ENCODE assay signal across 11 cellular contexts in the genomic region with DNA sequence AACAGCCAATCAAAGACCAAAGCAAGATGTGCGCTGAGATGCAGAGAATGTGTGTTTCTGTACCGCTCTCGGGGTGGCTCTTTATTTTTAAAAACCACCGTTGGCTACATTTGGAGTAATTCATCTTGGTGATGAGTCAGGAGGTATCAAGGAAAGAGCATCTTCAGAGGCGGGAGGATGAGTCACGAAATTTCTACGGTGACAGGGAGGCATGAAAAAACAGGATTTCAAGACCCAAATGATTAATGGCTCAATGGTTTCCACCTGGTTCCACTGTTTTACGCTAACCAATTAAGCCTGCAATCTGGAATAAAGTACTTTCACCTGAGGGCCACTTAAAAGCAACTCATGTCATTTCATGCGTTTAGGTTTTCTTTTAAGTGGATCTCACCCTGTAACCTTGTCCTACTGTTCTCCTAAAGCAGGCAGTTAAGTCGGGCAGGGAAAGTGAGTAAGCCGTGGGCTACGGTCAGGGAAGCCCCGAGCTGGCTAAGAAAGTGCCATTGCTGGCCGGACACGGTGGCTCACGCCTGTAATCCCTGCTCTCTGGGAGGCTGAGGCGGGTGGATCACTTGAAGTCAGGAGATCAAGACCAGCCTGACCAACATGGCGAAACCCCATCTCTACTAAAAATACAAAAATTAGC.
DNase-seq lines count a peak whose midpoint lies in the region; ATAC-seq and TF ChIP-seq lines count a peak whose summit lies in the region.
"Had no signal": no experiment of that assay in that cellular context is flagged by ENCODE, and none has a peak within 500 bp of the region (broad histone marks: within the 10 kb centered on the region; RNA-seq: fewer than 3 reads in every experiment).

No MANE protein-coding gene starts in this region.

- DNase-seq in A172 (ENCODE audit: low spot score) (peak; percentile 89), H9 (no peak), NCI-H345 (lab: John Stamatoyannopoulos, UW) (peak; percentile 68), DMS114 treated with DMSO at 0.1 percent for 48 hours (lab: John Stamatoyannopoulos, UW; ENCODE audit: unreplicated experiment) (no peak)
- DNase-seq in activated T-cell treated with anti-CD3 and anti-CD28 coated beads, Interleukin-2, amount 50 U/mL, for 48 hours: no peak
- DNase-seq: CD4-positive, CD25-positive, alpha-beta regulatory T cell; retina; Right ventricle myocardium superior had no signal

- H3K36me3 Mint-ChIP-seq in H9 (ENCODE audit: insufficient read depth in 1 of 3, low read depth in 3 of 3): peaks cover 0 to 22% (median 14%) of the 10 kb centered on the region in 3 experiments; a peak in 5 of 7 replicates
- H3K36me3 Mint-ChIP-seq: CD4-positive, CD25-positive, alpha-beta regulatory T cell had no signal

- H4K91ac ChIP-seq in H9 (ENCODE audit: insufficient read length, low read depth, low read length): no peak overlapping the region

- no peak for ATAC-seq in GM18519 (IDR thresholded peaks at IDR 0.05; ENCODE audit: low FRiP score, unreplicated experiment)
- ATAC-seq in HG03520 (IDR thresholded peaks at IDR 0.05; ENCODE audit: unreplicated experiment): no peak

- H3K4ac ChIP-seq in H9 (ENCODE audit: low read depth, low read length): no peak overlapping the region

- H3K4me3 ChIP-seq in esophagus (ENCODE audit: low read depth in 1 of 2, low read length in 2 of 2): no peak overlapping the region

- H3K18ac ChIP-seq in H9 (ENCODE audit: insufficient read length, low read depth, low read length): no peak overlapping the region

- no peak overlapping the region for H2AK5ac ChIP-seq in H9 (ENCODE audit: insufficient read length, low read length)

- no peak overlapping the region for H3K4me2 ChIP-seq in H9 (ENCODE audit: insufficient read depth, insufficient read length, low read length)

- no peak overlapping the region for H2BK20ac ChIP-seq in H9 (ENCODE audit: low read depth, low read length, poor library complexity, severe bottlenecking)

- H3K79me2 ChIP-seq in H9 (ENCODE audit: insufficient read depth, low read length): no peaks in the 10 kb centered on the region

- no peak overlapping the region for H3K9ac ChIP-seq in H9 (ENCODE audit: extremely low read depth, insufficient read length, low read length)

- no peaks in the 10 kb centered on the region; a peak in 1 of 5 replicates for H3K9me3 Mint-ChIP-seq in H9

- H3K36me3 ChIP-seq in esophagus (ENCODE audit: control insufficient read depth in 2 of 2, insufficient read depth in 2 of 2, low read length in 1 of 2): peaks cover 0 to 13% of the 10 kb centered on the region in 2 donors

- H3K23me2 ChIP-seq in H9 (ENCODE audit: insufficient read length, low read depth, low read length, poor library complexity, severe bottlenecking): no peaks in the 10 kb centered on the region

- no peak overlapping the region for H2AFZ ChIP-seq in H9 (ENCODE audit: low read length)

- H3K27ac ChIP-seq in H9 (ENCODE audit: insufficient read length, low read depth, low read length) (no peak overlapping the region), esophagus (ENCODE audit: low read depth in 2 of 2, low read length in 1 of 2) (peak overlapping the region; percentile 38 to 65)

- no peaks in the 10 kb centered on the region for H4K20me1 ChIP-seq in H9 (ENCODE audit: control insufficient read depth, insufficient read depth, insufficient read length)

- no peak overlapping the region for H2BK5ac ChIP-seq in H9 (ENCODE audit: insufficient read length, low read length)

- H3K4me1 ChIP-seq in H9 (ENCODE audit: insufficient read depth, low read length): no peaks in the 10 kb centered on the region
- peaks cover 0 to 13% of the 10 kb centered on the region in 2 donors for H3K4me1 ChIP-seq in esophagus (ENCODE audit: control insufficient read depth in 2 of 2, insufficient read depth in 2 of 2, low read length in 1 of 2)

- no peak for TF ChIP-seq CTCF in H9 (conservative IDR thresholded peaks at IDR 0.05)

- no peak overlapping the region for H3K4me3 Mint-ChIP-seq in H9
- H3K4me3 Mint-ChIP-seq: CD4-positive, CD25-positive, alpha-beta regulatory T cell had no signal

- no peak overlapping the region for H2BK12ac ChIP-seq in H9 (ENCODE audit: insufficient read length, low read depth, low read length)

- H4K5ac ChIP-seq in H9 (ENCODE audit: insufficient read length, low read depth, low read length): no peak overlapping the region

- H3T11ph ChIP-seq in H9 (ENCODE audit: low read length): no peak overlapping the region

- H3K79me1 ChIP-seq in H9 (ENCODE audit: insufficient read depth, low read depth, low read length, poor library complexity, severe bottlenecking): no peaks in the 10 kb centered on the region

- no peak overlapping the region for H3K14ac ChIP-seq in H9 (ENCODE audit: insufficient read depth, low read length)

- no peak overlapping the region for H2BK120ac ChIP-seq in H9 (ENCODE audit: low read depth, low read length, poor library complexity, severe bottlenecking)

- no peak overlapping the region for H3K56ac ChIP-seq in H9 (ENCODE audit: insufficient read length, low read depth, low read length)

- no peak overlapping the region for H3K23ac ChIP-seq in H9 (ENCODE audit: insufficient read length, low read depth, low read length)

- peaks cover 4 to 11% of the 10 kb centered on the region in 2 experiments; a peak in 2 of 4 replicates for H3K4me1 Mint-ChIP-seq in H9
- H3K4me1 Mint-ChIP-seq: CD4-positive, CD25-positive, alpha-beta regulatory T cell had no signal

- no peaks in the 10 kb centered on the region for H3K27me3 Mint-ChIP-seq in H9 (ENCODE audit: low read depth)

- no peaks in the 10 kb centered on the region for H3K27me3 ChIP-seq in H9 (ENCODE audit: insufficient read depth, low read length)
- H3K27me3 ChIP-seq in esophagus (ENCODE audit: control insufficient read depth in 1 of 2, insufficient read depth in 2 of 2, low read length in 2 of 2): no peaks in the 10 kb centered on the region

- no peaks in the 10 kb centered on the region for H3K9me3 ChIP-seq in H9 (ENCODE audit: control insufficient read depth, low read depth, low read length)
- H3K9me3 ChIP-seq in esophagus (ENCODE audit: control insufficient read depth in 2 of 2, insufficient read depth in 1 of 2, low read depth in 1 of 2, low read length in 1 of 2): no peaks in the 10 kb centered on the region

- H4K8ac ChIP-seq in H9 (replicated peaks; ENCODE audit: insufficient read length, low read depth, low read length): no peak overlapping the region

- no peak overlapping the region for H2BK15ac ChIP-seq in H9 (ENCODE audit: low read depth, low read length)

- no CpG with 5 or more reads among the region's 18 CpGs for WGBS in H9 (ENCODE audit: extremely low coverage, insufficient read length, low lambda C conversion rate)
- 47 to 72% methylated on average over 18 of the region's 18 CpGs for WGBS in esophagus, 2 donors

- H3K27ac Mint-ChIP-seq in H9: peak overlapping the region in 2 of 3 experiments; percentile 28 to 54; a peak in 2 of 7 replicates
- H3K27ac Mint-ChIP-seq: CD4-positive, CD25-positive, alpha-beta regulatory T cell had no signal

Comparison
In these comparisons a context has a peak if more than half of its experiments do, and no peak if none do; other contexts are left out.
1. DNase-seq: peak in A172 (single experiment) and NCI-H345 (single experiment); none in H9 (single experiment), activated T-cell treated with anti-CD3 and anti-CD28 coated beads, Interleukin-2, amount 50 U/mL, for 48 hours (0 of 2) and DMS114 treated with DMSO at 0.1 percent for 48 hours (single experiment).